ENCODE assay signal across 10 cellular contexts in genomic region chr20:38229376-38230252, GRCh38. TPM values are rescaled to one million over a fixed set of nuclear protein-coding genes. Genes with fewer than 3 reads are reported as not detected.
DNase-seq lines count a peak whose midpoint lies in the region; ATAC-seq and TF ChIP-seq lines count a peak whose summit lies in the region.
"Had no signal": no experiment of that assay in that cellular context is flagged by ENCODE, and none has a peak within 500 bp of the region (broad histone marks: within the 10 kb centered on the region; RNA-seq: fewer than 3 reads in every experiment).

No MANE protein-coding gene starts in this region.

- no peak overlapping the region for H3K27ac ChIP-seq in OCI-LY7 (ENCODE audit: low read depth, low read length, poor library complexity, severe bottlenecking)
- H3K27ac ChIP-seq in esophagus squamous epithelium = no peak overlapping the region
- no peak overlapping the region for H3K27ac ChIP-seq in gastrocnemius medialis
- no peak overlapping the region for H3K27ac ChIP-seq in body of pancreas
- H3K27ac ChIP-seq: BLaER1 treated with 17β-estradiol and CSF1 and Interleukin-3, amounts not matched to agents 10 nM and 100 nM had no signal

- in situ Hi-C loops in gastrocnemius medialis (cut with MboI; ENCODE audit: low sequenced_read_pairs in 4 of 4) = loop anchor here in 2 of 4 donors (10.0 kb wide), 2 partner anchors 75 to 85 kb away; partner anchors contain the start of gene BPI (in 1 of the 2)

- TF ChIP-seq POLR2A in esophagus squamous epithelium (IDR thresholded peaks at IDR 0.05) (no peak), gastrocnemius medialis (IDR thresholded peaks at IDR 0.05) (no peak), body of pancreas (IDR thresholded peaks at IDR 0.05) (no peak)

- POLR2A ChIA-PET in OCI-LY7 (lab: Charles Lee) = no interaction called here

- H3K27me3 ChIP-seq in esophagus squamous epithelium (no peaks in the 10 kb centered on the region), gastrocnemius medialis (no peaks in the 10 kb centered on the region), body of pancreas (no peaks in the 10 kb centered on the region)
- H3K27me3 ChIP-seq: BLaER1 treated with 17β-estradiol and CSF1 and Interleukin-3, amounts not matched to agents 10 nM and 100 nM had no signal

- H3K36me3 ChIP-seq in OCI-LY7 (ENCODE audit: insufficient read depth, low read length) = no peaks in the 10 kb centered on the region
- peaks cover 0 to 5% (median 0%) of the 10 kb centered on the region in 3 donors for H3K36me3 ChIP-seq in esophagus squamous epithelium
- H3K36me3 ChIP-seq in gastrocnemius medialis = no peaks in the 10 kb centered on the region
- no peaks in the 10 kb centered on the region for H3K36me3 ChIP-seq in body of pancreas (replicated peaks in 1 of 2; ENCODE audit: insufficient read depth in 1 of 2, low read depth in 2 of 2)
- H3K36me3 ChIP-seq: BLaER1 treated with 17β-estradiol and CSF1 and Interleukin-3, amounts not matched to agents 10 nM and 100 nM had no signal

- no peaks in the 10 kb centered on the region for H3K79me2 ChIP-seq in OCI-LY7 (ENCODE audit: insufficient read depth, low read depth, low read length)

- intact Hi-C loops in OCI-LY7 (cut with micrococcal nuclease; ENCODE audit: unreplicated experiment) (no loop called here), esophagus squamous epithelium (cut with DNase I) (loop anchor here (5.0 kb wide), 1 partner anchor 73 kb away; the partner anchor contains the start of gene BPI), gastrocnemius medialis (cut with DNase I; ENCODE audit: low total_unique reads) (loop anchor here (1.0 to 5.0 kb wide), 2 partner anchors 76 to 93 kb away; no protein-coding TSS in a partner anchor), body of pancreas (cut with DNase I) (no loop called here)

- H3K9me2 ChIP-seq in OCI-LY7 (ENCODE audit: insufficient read depth, low read length) = no peaks in the 10 kb centered on the region

- TF ChIP-seq CTCF in OCI-LY7 (conservative IDR thresholded peaks at IDR 0.05; ENCODE audit: low read length) (peak; percentile 62), esophagus squamous epithelium (IDR thresholded peaks at IDR 0.05) (peak in 5 of 6 experiments; percentile 30 to 52 (median 38)), gastrocnemius medialis (IDR thresholded peaks at IDR 0.05 in 4 of 5, conservative IDR thresholded peaks at IDR 0.05 in 1 of 5) (peak; percentile 33 to 67 (median 64)), body of pancreas (IDR thresholded peaks at IDR 0.05) (peak in 3 of 7 experiments; percentile 8 to 15 (median 15))

- 77 to 81% methylated on average over 4 of the region's 6 CpGs for WGBS in esophagus squamous epithelium, 2 donors
- WGBS in body of pancreas, 2 donors = 62 to 68% methylated on average over 6 of the region's 6 CpGs

- peak; percentile 3 for DNase-seq in NCI-H1092 treated with DMSO at 0.1 percent for 48 hours (lab: John Stamatoyannopoulos, UW)
- DNase-seq in NCI-H1092 (lab: John Stamatoyannopoulos, UW) = no peak
- no peak for DNase-seq in OCI-LY7 (ENCODE audit: low spot score)
- no peak for DNase-seq in esophagus squamous epithelium (lab: John Stamatoyannopoulos, UW)
- peak in 1 of 2 donors; percentile 7 for DNase-seq in gastrocnemius medialis
- DNase-seq in GF-D8 (lab: John Stamatoyannopoulos, UW) = no peak
- DNase-seq in body of pancreas = no peak
- DNase-seq: NCI-H1048 had no signal

- no peak overlapping the region for H3K4me2 ChIP-seq in OCI-LY7 (ENCODE audit: low read length)
- H3K4me2 ChIP-seq: BLaER1 treated with 17β-estradiol and CSF1 and Interleukin-3, amounts not matched to agents 10 nM and 100 nM had no signal

- H3K9me3 ChIP-seq in OCI-LY7 (ENCODE audit: low read length) (no peaks in the 10 kb centered on the region), esophagus squamous epithelium (no peaks in the 10 kb centered on the region), gastrocnemius medialis (no peaks in the 10 kb centered on the region), body of pancreas (no peaks in the 10 kb centered on the region)

- BruUV-seq in OCI-LY7 (replicated peaks; lab: Mats Ljungman, UMichigan) = no TSS peak

- H3K4me1 ChIP-seq in OCI-LY7 (ENCODE audit: insufficient read depth, low read length, poor library complexity, severe bottlenecking) (no peaks in the 10 kb centered on the region), esophagus squamous epithelium (peaks cover 6 to 24% (median 10%) of the 10 kb centered on the region in 3 donors), gastrocnemius medialis (no peaks in the 10 kb centered on the region), body of pancreas (no peaks in the 10 kb centered on the region)

- peak in 1 of 2 donors; percentile 30 for ATAC-seq in gastrocnemius medialis
- no peak for ATAC-seq in GM19351 (IDR thresholded peaks at IDR 0.05; ENCODE audit: unreplicated experiment)
- no peak for ATAC-seq in body of pancreas

- no peak overlapping the region for H2AFZ ChIP-seq in OCI-LY7 (ENCODE audit: low read length)

- H4K20me1 ChIP-seq in OCI-LY7 (ENCODE audit: insufficient read depth, low read length) = no peaks in the 10 kb centered on the region
- H4K20me1 ChIP-seq: BLaER1 treated with 17β-estradiol and CSF1 and Interleukin-3, amounts not matched to agents 10 nM and 100 nM had no signal

- no peak overlapping the region for H3K4me3 ChIP-seq in OCI-LY7 (ENCODE audit: low read depth, low read length, poor library complexity, severe bottlenecking)
- H3K4me3 ChIP-seq in esophagus squamous epithelium = no peak overlapping the region
- H3K4me3 ChIP-seq in gastrocnemius medialis = no peak overlapping the region
- no peak overlapping the region for H3K4me3 ChIP-seq in body of pancreas
- H3K4me3 ChIP-seq: BLaER1 treated with 17β-estradiol and CSF1 and Interleukin-3, amounts not matched to agents 10 nM and 100 nM had no signal

- CTCF ChIA-PET in OCI-LY7 (lab: Charles Lee; ENCODE audit: unreplicated experiment) = no interaction called here

RNA-seq across cellular contexts. Expression of gene KIAA1755, which starts 30.9 kb away (rescaled TPM):
- total RNA-seq in OCI-LY7 (2014; rRNA removed; shearing (Covaris generic)) = not detected in 2 replicates
- total RNA-seq in OCI-LY7 (2022) (not detected in 2 replicates), esophagus squamous epithelium (1 to 10 TPM in 1 of 4 donors, under 1 TPM in 3; 0.12 to 3.4 (median 0.39) TPM), gastrocnemius medialis (under 1 TPM in 3 of 4 donors, not detected in 1; 0.05 to 0.41 (median 0.38) TPM), body of pancreas (under 1 TPM; 0.78 to 0.99 TPM)

Comparison
In these comparisons a context has a peak if more than half of its experiments do, and no peak if none do; other contexts are left out.
1. intact Hi-C loops: an anchor here in esophagus squamous epithelium (5.0 kb wide) and gastrocnemius medialis (1.0 to 5.0 kb wide); none called in OCI-LY7 and body of pancreas.